Comparison of ENCODE assay signal across 18 cellular contexts in the genomic region with DNA sequence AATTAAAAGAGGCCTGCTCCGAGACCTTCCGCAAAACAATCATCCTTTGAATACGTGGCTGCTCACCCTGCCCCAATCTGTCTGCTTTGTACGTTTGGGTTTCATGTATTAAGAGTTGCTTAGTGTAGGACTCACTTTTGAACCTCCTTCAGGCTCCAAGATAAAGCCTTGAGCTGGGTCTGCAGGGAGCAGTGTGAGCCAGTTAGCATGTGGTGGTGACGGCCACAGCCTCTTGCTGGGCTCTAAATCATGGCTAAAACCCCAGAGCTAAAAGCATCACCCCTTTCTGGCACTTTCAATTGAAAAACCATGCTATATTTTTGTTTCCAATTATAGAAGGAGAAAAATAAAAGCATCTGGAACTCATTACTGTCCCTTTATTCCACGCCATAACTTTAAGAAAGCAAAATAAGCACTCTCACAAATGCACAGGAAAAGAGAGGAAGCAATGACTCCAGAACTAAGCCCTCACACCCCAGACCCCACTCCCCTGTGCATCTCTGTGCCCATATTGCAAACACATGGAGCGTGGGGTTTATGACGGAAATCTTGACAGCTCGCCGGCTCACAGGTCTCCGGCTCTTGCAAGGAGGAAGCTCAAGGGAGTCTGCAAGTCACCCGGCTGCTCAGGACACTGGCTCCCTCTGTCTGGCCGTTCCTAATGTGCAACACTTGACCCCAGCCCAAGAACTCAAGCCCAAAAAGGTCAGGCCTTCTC.
DNase-seq lines count a peak whose midpoint lies in the region; ATAC-seq and TF ChIP-seq lines count a peak whose summit lies in the region.
"Had no signal": no experiment of that assay in that cellular context is flagged by ENCODE, and none has a peak within 500 bp of the region (broad histone marks: within the 10 kb centered on the region; RNA-seq: fewer than 3 reads in every experiment).

No MANE protein-coding gene starts in this region.

- no peak overlapping the region for H2BK20ac ChIP-seq in H9 (ENCODE audit: low read depth, low read length, poor library complexity, severe bottlenecking)

- no peak overlapping the region for H2BK15ac ChIP-seq in H9 (ENCODE audit: low read depth, low read length)

- no CpG with 5 or more reads among the region's 13 CpGs for WGBS in H9 (ENCODE audit: extremely low coverage, insufficient read length, low lambda C conversion rate)
- 48% methylated on average over 13 of the region's 13 CpGs for WGBS in right cardiac atrium

- H3K27ac Mint-ChIP-seq in H9 (no peak overlapping the region), brain (peak overlapping the region in 3 of 5 experiments; percentile 20 to 82 (median 77))
- H3K27ac Mint-ChIP-seq: CD4-positive, alpha-beta T cell; progenitor cell of endocrine pancreas; stimulated activated memory B cell treated with anti-CD40 and anti-IgM and Interleukin-4, amounts not matched to agents 10 μg/mL and 1 μg/mL and 100 μg/mL, for 72 hours had no signal

- H3K4me2 ChIP-seq in H9 (ENCODE audit: insufficient read depth, insufficient read length, low read length), result no peak overlapping the region

- H3K23ac ChIP-seq in H9 (ENCODE audit: insufficient read length, low read depth, low read length), result no peak overlapping the region

- ATAC-seq in right cardiac atrium, result peak; percentile 60 to 92
- ATAC-seq: PC-3; stimulated activated memory B cell treated with anti-CD40 and anti-IgM and Interleukin-4, amounts not matched to agents 10 μg/mL and 1 μg/mL and 100 μg/mL, for 72 hours had no signal

- peak; percentile 23; the same call in 1 of the 3 replicates for TF ChIP-seq CTCF in H9 (conservative IDR thresholded peaks at IDR 0.05)
- no peak for TF ChIP-seq CTCF in brain (conservative IDR thresholded peaks at IDR 0.05)

- intact Hi-C loops in right cardiac atrium (cut with DNase I), result no loop called here

- no peaks in the 10 kb centered on the region for H3K4me1 ChIP-seq in H9 (ENCODE audit: insufficient read depth, low read length)
- no peaks in the 10 kb centered on the region for H3K4me1 ChIP-seq in right cardiac atrium (ENCODE audit: control insufficient read depth, insufficient read depth, low read length)

- DNase-seq in H9 (peak; percentile 43), right cardiac atrium (peak; percentile 38 to 85 (median 74)), stromal cell of bone marrow (ENCODE audit: low read depth) (peak; percentile 33), NCI-H146 (lab: John Stamatoyannopoulos, UW) (no peak), MG63 (no peak), NCI-H1436 (lab: John Stamatoyannopoulos, UW) (no peak)
- DNase-seq in activated T-cell treated with anti-CD3 and anti-CD28 coated beads, Interleukin-2, amount 50 U/mL, for 1 hour, result no peak
- DNase-seq: activated CD4-positive, alpha-beta T cell treated with anti-CD3 and anti-CD28 coated beads, Interleukin-2, amount 50 U/mL, for 4 hours; activated gamma-delta T cell; caudate nucleus; CD4-positive, alpha-beta T cell; H7; NCI-H446; PC-3; stimulated activated CD4-positive, alpha-beta T cell treated with anti-CD3 and anti-CD28 coated beads, Interleukin-4, amount 100 ng/mL, for 24 hours had no signal

- no peak overlapping the region for H4K91ac ChIP-seq in H9 (ENCODE audit: insufficient read length, low read depth, low read length)

- no peak overlapping the region for H2AK5ac ChIP-seq in H9 (ENCODE audit: insufficient read length, low read length)

- H3K27ac ChIP-seq in H9 (ENCODE audit: insufficient read length, low read depth, low read length), result no peak overlapping the region
- H3K27ac ChIP-seq in right cardiac atrium (ENCODE audit: low read length), result no peak overlapping the region

- H3T11ph ChIP-seq in H9 (ENCODE audit: low read length), result no peak overlapping the region

- no peak overlapping the region for H3K9ac ChIP-seq in H9 (ENCODE audit: extremely low read depth, insufficient read length, low read length)

- no peak overlapping the region for H2AFZ ChIP-seq in H9 (ENCODE audit: low read length)

- H4K5ac ChIP-seq in H9 (ENCODE audit: insufficient read length, low read depth, low read length), result no peak overlapping the region

- no peak overlapping the region for H2BK120ac ChIP-seq in H9 (ENCODE audit: low read depth, low read length, poor library complexity, severe bottlenecking)

- peaks cover 0 to 6% (median 0%) of the 10 kb centered on the region in 3 experiments; a peak in 1 of 7 replicates for H3K36me3 Mint-ChIP-seq in H9 (ENCODE audit: insufficient read depth in 1 of 3, low read depth in 3 of 3)
- peaks cover 7% of the 10 kb centered on the region for H3K36me3 Mint-ChIP-seq in brain
- H3K36me3 Mint-ChIP-seq: stimulated activated memory B cell treated with anti-CD40 and anti-IgM and Interleukin-4, amounts not matched to agents 10 μg/mL and 1 μg/mL and 100 μg/mL, for 72 hours had no signal

- peak overlapping the region; percentile 21; the same call in 1 of the 2 replicates for H3K14ac ChIP-seq in H9 (ENCODE audit: insufficient read depth, low read length)

- no peak overlapping the region for H4K8ac ChIP-seq in H9 (replicated peaks; ENCODE audit: insufficient read length, low read depth, low read length)

- no peaks in the 10 kb centered on the region for H3K36me3 ChIP-seq in MG63

- no peaks in the 10 kb centered on the region for H3K79me2 ChIP-seq in H9 (ENCODE audit: insufficient read depth, low read length)

- no peaks in the 10 kb centered on the region for H3K79me1 ChIP-seq in H9 (ENCODE audit: insufficient read depth, low read depth, low read length, poor library complexity, severe bottlenecking)

- H3K9me3 Mint-ChIP-seq in H9, result peaks cover 5 to 6% of the 10 kb centered on the region in 2 experiments; a peak in 4 of 5 replicates
- H3K9me3 Mint-ChIP-seq in brain, result peaks cover 13 to 20% (median 16%) of the 10 kb centered on the region in 5 experiments
- H3K9me3 Mint-ChIP-seq: stimulated activated memory B cell treated with anti-CD40 and anti-IgM and Interleukin-4, amounts not matched to agents 10 μg/mL and 1 μg/mL and 100 μg/mL, for 72 hours had no signal

- H3K4me3 ChIP-seq in right cardiac atrium (ENCODE audit: low read length) (no peak overlapping the region), MG63 (no peak overlapping the region)

- H3K27me3 ChIP-seq in H9 (ENCODE audit: insufficient read depth, low read length) (no peaks in the 10 kb centered on the region), right cardiac atrium (ENCODE audit: control insufficient read depth, insufficient read depth) (no peaks in the 10 kb centered on the region), MG63 (no peaks in the 10 kb centered on the region)

- peaks cover 12 to 16% of the 10 kb centered on the region in 2 experiments for H3K4me1 Mint-ChIP-seq in H9
- H3K4me1 Mint-ChIP-seq in brain, result peaks cover 37% of the 10 kb centered on the region
- H3K4me1 Mint-ChIP-seq: stimulated activated memory B cell treated with anti-CD40 and anti-IgM and Interleukin-4, amounts not matched to agents 10 μg/mL and 1 μg/mL and 100 μg/mL, for 72 hours had no signal

- H3K18ac ChIP-seq in H9 (ENCODE audit: insufficient read length, low read depth, low read length), result no peak overlapping the region

- H3K9me3 ChIP-seq in H9 (ENCODE audit: control insufficient read depth, low read depth, low read length), result no peaks in the 10 kb centered on the region
- H3K9me3 ChIP-seq in right cardiac atrium (ENCODE audit: control insufficient read depth, low read length), result no peaks in the 10 kb centered on the region
- no peaks in the 10 kb centered on the region for H3K9me3 ChIP-seq in MG63

- H3K27me3 Mint-ChIP-seq in H9 (ENCODE audit: low read depth), result no peaks in the 10 kb centered on the region; the same call in 1 of the 2 replicates
- peaks cover 5% of the 10 kb centered on the region for H3K27me3 Mint-ChIP-seq in brain
- H3K27me3 Mint-ChIP-seq: progenitor cell of endocrine pancreas had no signal

- H2BK12ac ChIP-seq in H9 (ENCODE audit: insufficient read length, low read depth, low read length), result no peak overlapping the region

- no peaks in the 10 kb centered on the region for H3K23me2 ChIP-seq in H9 (ENCODE audit: insufficient read length, low read depth, low read length, poor library complexity, severe bottlenecking)

- H2BK5ac ChIP-seq in H9 (ENCODE audit: insufficient read length, low read length), result no peak overlapping the region

- H4K20me1 ChIP-seq in H9 (ENCODE audit: control insufficient read depth, insufficient read depth, insufficient read length), result no peaks in the 10 kb centered on the region

- no peak overlapping the region for H3K56ac ChIP-seq in H9 (ENCODE audit: insufficient read length, low read depth, low read length)

- no peak overlapping the region for H3K4ac ChIP-seq in H9 (ENCODE audit: low read depth, low read length)

- no peak overlapping the region for H3K4me3 Mint-ChIP-seq in H9
- H3K4me3 Mint-ChIP-seq in brain, result peak overlapping the region in 1 of 5 experiments; percentile 46
- H3K4me3 Mint-ChIP-seq: CD4-positive, alpha-beta T cell; stimulated activated memory B cell treated with anti-CD40 and anti-IgM and Interleukin-4, amounts not matched to agents 10 μg/mL and 1 μg/mL and 100 μg/mL, for 72 hours had no signal

Comparison
In these comparisons a context has a peak if more than half of its experiments do, and no peak if none do; other contexts are left out.
1. DNase-seq: peak in H9 (single experiment), right cardiac atrium (3 of 3) and stromal cell of bone marrow (single experiment); none in NCI-H146 (single experiment), activated T-cell treated with anti-CD3 and anti-CD28 coated beads, Interleukin-2, amount 50 U/mL, for 1 hour (single experiment), MG63 (single experiment) and NCI-H1436 (single experiment).
2. H3K27ac Mint-ChIP-seq: peak in brain (3 of 5); none in H9 (0 of 3).